25 cellular contexts compared by ENCODE assay signal in the genomic region with DNA sequence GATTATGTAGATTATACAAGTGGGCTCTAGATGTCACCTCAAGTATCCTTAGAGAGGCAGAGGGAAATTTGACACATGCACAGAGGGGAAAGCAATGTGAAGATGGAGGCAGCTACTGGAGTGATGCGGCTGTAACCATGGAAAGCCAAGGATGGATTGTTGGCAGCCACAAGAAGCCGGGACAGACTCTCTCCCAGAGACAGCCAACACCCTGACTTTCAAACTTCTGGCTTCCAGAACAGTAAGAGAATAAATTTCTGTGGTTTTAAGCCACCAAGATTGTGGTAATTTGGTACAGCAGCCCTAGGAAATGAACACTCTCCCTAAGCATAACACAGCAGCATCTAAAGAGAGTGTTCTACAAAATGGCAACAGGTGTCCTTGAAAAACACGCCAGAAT. TPM values are rescaled to one million over a fixed set of nuclear protein-coding genes. Genes with fewer than 3 reads are reported as not detected.
DNase-seq lines count a peak whose midpoint lies in the region; ATAC-seq and TF ChIP-seq lines count a peak whose summit lies in the region.
"Had no signal": no experiment of that assay in that cellular context is flagged by ENCODE, and none has a peak within 500 bp of the region (broad histone marks: within the 10 kb centered on the region; RNA-seq: fewer than 3 reads in every experiment).

No MANE protein-coding gene starts in this region.

- H3K9me2 ChIP-seq in hepatocyte (replicated peaks; ENCODE audit: insufficient read depth) = no peaks in the 10 kb centered on the region

- peaks cover 25% of the 10 kb centered on the region for H3K27me3 Mint-ChIP-seq in activated naive CD4-positive, alpha-beta T cell treated with anti-CD3 and anti-CD28 coated beads for 36 hours (ENCODE audit: low read depth)

- POLR2A ChIA-PET in A673 (lab: Charles Lee; ENCODE audit: low non-redundant PET) = no interaction called here

- in situ Hi-C loops in astrocyte of the cerebellum (cut with HindIII; ENCODE audit: low sequenced_read_pairs) = no loop called here

- H3K4me1 ChIP-seq in hepatocyte (ENCODE audit: insufficient read depth) (peaks cover 27% of the 10 kb centered on the region), stomach (peaks cover 6 to 78% (median 39%) of the 10 kb centered on the region in 4 donors), A673 (ENCODE audit: insufficient read depth, low read length, poor library complexity, severe bottlenecking) (no peaks in the 10 kb centered on the region)

- H3K27me3 ChIP-seq in hepatocyte (no peaks in the 10 kb centered on the region), stomach (no peaks in the 10 kb centered on the region), A673 (replicated peaks; ENCODE audit: insufficient read depth, low read depth, low read length, poor library complexity) (no peaks in the 10 kb centered on the region)
- H3K27me3 ChIP-seq: tibial nerve had no signal

- H3K9me3 ChIP-seq in hepatocyte (ENCODE audit: low read depth) (no peaks in the 10 kb centered on the region), stomach (no peaks in the 10 kb centered on the region), A673 (ENCODE audit: low read depth, low read length, poor library complexity, severe bottlenecking) (no peaks in the 10 kb centered on the region)
- H3K9me3 ChIP-seq: tibial nerve had no signal

- H3K9me3 Mint-ChIP-seq in activated naive CD4-positive, alpha-beta T cell treated with anti-CD3 and anti-CD28 coated beads for 36 hours = no peaks in the 10 kb centered on the region
- H3K9me3 Mint-ChIP-seq: activated T-cell treated with anti-CD3 and anti-CD28 coated beads, Interleukin-2, amount 50 U/mL, for 72 hours; HFFc6; T-helper 2 cell treated with Interferon-gamma antibody and Interleukin-4, amounts not matched to agents 5 μg/mL and 100 μg/mL, for 36 hours had no signal

- no TSS peak for BruUV-seq in A673 (replicated peaks; lab: Mats Ljungman, UMichigan)

- no peaks in the 10 kb centered on the region for H4K20me1 ChIP-seq in hepatocyte (ENCODE audit: insufficient read depth, poor library complexity, severe bottlenecking)

- no peaks in the 10 kb centered on the region for H3K36me3 Mint-ChIP-seq in activated naive CD4-positive, alpha-beta T cell treated with anti-CD3 and anti-CD28 coated beads for 36 hours (ENCODE audit: low read depth)
- H3K36me3 Mint-ChIP-seq: activated naive CD8-positive, alpha-beta T cell; naive thymus-derived CD8-positive, alpha-beta T cell had no signal

- CTCF ChIA-PET in A673 (lab: Charles Lee) = no interaction called here
- CTCF ChIA-PET in activated naive CD4-positive, alpha-beta T cell treated with anti-CD3 and anti-CD28 coated beads for 36 hours (lab: Charles Lee) = no interaction called here

- 99% methylated on average over 3 of the region's 3 CpGs for WGBS in hepatocyte (ENCODE audit: low lambda C conversion rate, missing lambda C conversion rate)
- WGBS in stomach, 5 donors = 69 to 84% (median 76%) methylated on average over 3 of the region's 3 CpGs

- no peaks in the 10 kb centered on the region for H3K4me1 Mint-ChIP-seq in activated naive CD4-positive, alpha-beta T cell treated with anti-CD3 and anti-CD28 coated beads for 36 hours (ENCODE audit: low read depth)
- H3K4me1 Mint-ChIP-seq: naive thymus-derived CD8-positive, alpha-beta T cell had no signal

- H3K27ac Mint-ChIP-seq in activated naive CD4-positive, alpha-beta T cell treated with anti-CD3 and anti-CD28 coated beads for 36 hours = no peak overlapping the region
- H3K27ac Mint-ChIP-seq: activated naive CD8-positive, alpha-beta T cell; activated T-cell treated with anti-CD3 and anti-CD28 coated beads, Interleukin-2, amount 50 U/mL, for 72 hours; HFFc6; naive thymus-derived CD8-positive, alpha-beta T cell; T-helper 2 cell treated with Interferon-gamma antibody and Interleukin-4, amounts not matched to agents 5 μg/mL and 100 μg/mL, for 36 hours had no signal

- no peaks in the 10 kb centered on the region for H3K36me3 ChIP-seq in hepatocyte (replicated peaks; ENCODE audit: insufficient read depth, low read depth)
- no peaks in the 10 kb centered on the region for H3K36me3 ChIP-seq in stomach
- no peaks in the 10 kb centered on the region for H3K36me3 ChIP-seq in A673 (ENCODE audit: insufficient read depth, low read length, poor library complexity, severe bottlenecking)

- peak; percentile 59 for DNase-seq in GM03348 (ENCODE audit: low spot score)
- DNase-seq in astrocyte of the cerebellum (ENCODE audit: low read depth) = peak; percentile 56
- no peak for DNase-seq in hepatocyte (ENCODE audit: low spot score)
- DNase-seq in stomach = no peak
- no peak for DNase-seq in NCI-H524 treated with DMSO at 0.1 percent for 48 hours (lab: John Stamatoyannopoulos, UW)
- DNase-seq in A673 (ENCODE audit: low spot score) = no peak
- no peak for DNase-seq in activated naive CD4-positive, alpha-beta T cell treated with anti-CD3 and anti-CD28 coated beads for 36 hours
- DNase-seq: activated CD8-positive, alpha-beta memory T cell treated with anti-CD3 and anti-CD28 coated beads for 24 hours; activated T-cell treated with anti-CD3 and anti-CD28 coated beads, Interleukin-2, amount 50 U/mL, for 72 hours; AML-193; effector CD4-positive, alpha-beta T cell; EL; HFFc6; islet precursor cell; Karpas-422; naive thymus-derived CD8-positive, alpha-beta T cell; NCI-H2171 treated with DMSO at 0.1 percent for 48 hours; NCI-H82 had no signal

- peak overlapping the region; percentile 18 for H3K4me2 ChIP-seq in hepatocyte

- no peak for TF ChIP-seq EP300 in stomach (IDR thresholded peaks at IDR 0.05)

- H3K27ac ChIP-seq in hepatocyte (peak overlapping the region; percentile 26), stomach (peak overlapping the region in 3 of 5 donors; percentile 44 to 67 (median 61)), A673 (ENCODE audit: low read depth, low read length, poor library complexity, severe bottlenecking) (no peak overlapping the region)
- H3K27ac ChIP-seq: SK-N-MC had no signal

- no peak overlapping the region for H3K4me3 ChIP-seq in astrocyte of the cerebellum (ENCODE audit: low read depth, low read length)
- no peak overlapping the region for H3K4me3 ChIP-seq in hepatocyte
- H3K4me3 ChIP-seq in stomach = no peak overlapping the region
- H3K4me3 ChIP-seq in A673 (ENCODE audit: low read depth, low read length, poor library complexity, severe bottlenecking) = no peak overlapping the region
- H3K4me3 ChIP-seq: SK-N-MC, tibial nerve had no signal

- no peak overlapping the region for H2AFZ ChIP-seq in hepatocyte

- H3K4me3 Mint-ChIP-seq in activated naive CD4-positive, alpha-beta T cell treated with anti-CD3 and anti-CD28 coated beads for 36 hours = no peak overlapping the region
- H3K4me3 Mint-ChIP-seq: activated naive CD8-positive, alpha-beta T cell; activated T-cell treated with anti-CD3 and anti-CD28 coated beads, Interleukin-2, amount 50 U/mL, for 72 hours; naive thymus-derived CD8-positive, alpha-beta T cell; T-helper 2 cell treated with Interferon-gamma antibody and Interleukin-4, amounts not matched to agents 5 μg/mL and 100 μg/mL, for 36 hours had no signal

- no peak for ATAC-seq in GM21576 (IDR thresholded peaks at IDR 0.05; ENCODE audit: unreplicated experiment)
- ATAC-seq: activated CD4-positive, CD25-positive, alpha-beta regulatory T cell treated with anti-CD3 and anti-CD28 coated beads, Interleukin-2, amount 50 U/mL, for 24 hours; activated T-cell treated with anti-CD3 and anti-CD28 coated beads, Interleukin-2, amount 50 U/mL, for 72 hours; esophagus mucosa; naive thymus-derived CD8-positive, alpha-beta T cell had no signal

- intact Hi-C loops in stomach (cut with DNase I; ENCODE audit: low total_unique reads) (no loop called here), A673 (cut with micrococcal nuclease; ENCODE audit: unreplicated experiment) (loop anchor here (1.0 kb wide), 1 partner anchor 13 kb away; no protein-coding TSS in a partner anchor)
- intact Hi-C loops in activated naive CD4-positive, alpha-beta T cell treated with anti-CD3 and anti-CD28 coated beads for 36 hours (cut with micrococcal nuclease) = no loop called here

- no peak for TF ChIP-seq CTCF in astrocyte of the cerebellum (IDR thresholded peaks at IDR 0.05; ENCODE audit: low read depth, low read length, missing control alignments)
- TF ChIP-seq CTCF in hepatocyte (IDR thresholded peaks at IDR 0.05; ENCODE audit: poor library complexity) = no peak
- TF ChIP-seq CTCF in stomach (IDR thresholded peaks at IDR 0.05) = no peak
- TF ChIP-seq CTCF in A673 (conservative IDR thresholded peaks at IDR 0.05; ENCODE audit: low read depth, low read length) = no peak

- TF ChIP-seq POLR2A in stomach (IDR thresholded peaks at IDR 0.05) = no peak

- H3K79me2 ChIP-seq in hepatocyte = peaks cover 86% of the 10 kb centered on the region

RNA-seq across cellular contexts. Expression of gene PRICKLE2, which starts 34.4 kb away (rescaled TPM):
- total RNA-seq in hepatocyte (21.1 and 30.3 TPM in 2 replicates), stomach (10 to 100 TPM; 10.7 to 59.1 (median 42.5) TPM), A673 (2021) (0.04 TPM in 1 of 2 replicates, not detected in the other)
- polyA plus RNA-seq in hepatocyte (8.5 TPM in 2 replicates), stomach (1 to 10 TPM; 3.7 to 4.0 (median 3.8) TPM)
- under 1 TPM in 1 of 2 experiments, not detected in 1; 0.05 TPM for total RNA-seq in activated naive CD4-positive, alpha-beta T cell treated with anti-CD3 and anti-CD28 coated beads for 36 hours
- total RNA-seq: naive thymus-derived CD8-positive, alpha-beta T cell had no signal
- polyA plus RNA-seq: naive thymus-derived CD8-positive, alpha-beta T cell had no signal

Comparison
In these comparisons a context has a peak if more than half of its experiments do, and no peak if none do; other contexts are left out.
1. DNase-seq: peak in GM03348 (single experiment) and astrocyte of the cerebellum (single experiment); none in hepatocyte (single experiment), stomach (single experiment), NCI-H524 treated with DMSO at 0.1 percent for 48 hours (single experiment), A673 (single experiment) and activated naive CD4-positive, alpha-beta T cell treated with anti-CD3 and anti-CD28 coated beads for 36 hours (single experiment).
2. RNA of gene PRICKLE2, which starts 34.4 kb away (total RNA-seq): 10.7 to 59.1 TPM in stomach and 21.1 to 30.3 TPM in hepatocyte; 0.05 TPM in activated naive CD4-positive, alpha-beta T cell treated with anti-CD3 and anti-CD28 coated beads for 36 hours and 0.04 TPM in A673; every median in the first group is over 10 times any median in the second.